Comparison of ENCODE assay signal across 1 cellular context in the genomic region with DNA sequence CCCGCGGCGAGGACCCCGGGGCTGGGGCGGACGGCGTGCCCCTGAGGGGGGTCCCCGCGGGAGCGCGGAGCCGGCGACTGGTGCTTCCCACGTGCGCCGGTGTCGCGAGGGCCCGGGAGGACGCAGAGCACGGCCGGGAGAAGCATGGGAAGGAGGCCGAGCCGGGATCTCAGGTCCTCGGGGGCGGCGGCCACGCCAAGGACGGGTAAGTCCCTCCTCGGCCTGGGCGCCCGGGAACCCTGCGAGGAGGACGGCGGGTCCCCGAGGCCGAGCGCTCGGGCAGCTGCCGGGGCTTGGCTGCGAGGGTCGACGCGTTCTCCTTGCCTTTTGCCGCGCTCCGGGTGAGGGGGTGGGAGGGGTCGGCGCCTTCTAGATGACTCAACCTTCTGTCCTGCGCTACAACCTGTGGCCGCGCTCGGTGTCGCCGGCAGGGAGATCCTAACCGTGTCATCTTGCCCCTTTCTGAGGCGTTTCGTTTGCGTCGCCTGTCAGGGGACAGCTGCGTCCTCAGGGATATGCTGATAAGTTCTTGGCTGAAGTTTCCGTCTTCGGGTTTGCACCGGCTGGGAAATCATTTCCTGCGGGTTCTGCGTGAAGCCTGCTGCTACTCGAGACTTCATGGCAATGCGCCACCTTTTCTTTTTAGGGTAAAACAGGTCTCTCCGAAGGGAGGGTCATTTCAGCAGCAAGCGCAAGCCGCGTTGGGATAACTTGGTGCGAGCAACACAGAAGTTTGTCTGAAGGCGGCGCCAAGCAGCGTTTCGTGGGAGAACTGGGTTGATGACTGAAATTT.
TF ChIP-seq lines count a peak whose summit lies in the region.

No MANE protein-coding gene starts in this region.

TF ChIP-seq in HepG2, 621 proteins besides CTCF, POLR2A, EP300 and RAD21 (continued from another document and continues in another):
- TF ChIP-seq PRDM10 (CRISPR knock-in tag; IDR thresholded peaks at IDR 0.05; ENCODE audit: low read depth) = no peak
- no peak for TF ChIP-seq POGZ (CRISPR knock-in tag; IDR thresholded peaks at IDR 0.05)
- TF ChIP-seq, protein P1, sequence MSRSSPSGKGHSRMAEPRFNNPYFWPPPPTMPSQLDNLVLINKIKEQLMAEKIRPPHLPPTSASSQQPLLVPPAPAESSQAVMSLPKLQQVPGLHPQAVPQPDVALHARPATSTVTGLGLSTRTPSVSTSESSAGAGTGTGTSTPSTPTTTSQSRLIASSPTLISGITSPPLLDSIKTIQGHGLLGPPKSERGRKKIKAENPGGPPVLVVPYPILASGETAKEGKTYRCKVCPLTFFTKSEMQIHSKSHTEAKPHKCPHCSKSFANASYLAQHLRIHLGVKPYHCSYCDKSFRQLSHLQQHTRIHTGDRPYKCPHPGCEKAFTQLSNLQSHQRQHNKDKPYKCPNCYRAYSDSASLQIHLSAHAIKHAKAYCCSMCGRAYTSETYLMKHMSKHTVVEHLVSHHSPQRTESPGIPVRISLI (CRISPR knock-in tag; IDR thresholded peaks at IDR 0.05; ENCODE audit: borderline replicate concordance) = no peak
- TF ChIP-seq PRPF4 (IDR thresholded peaks at IDR 0.05; ENCODE audit: low read depth, low read length, poor library complexity, severe bottlenecking) = no peak
- TF ChIP-seq ONECUT2 (CRISPR knock-in tag; IDR thresholded peaks at IDR 0.05) = no peak
- no peak for TF ChIP-seq FOXM1 (CRISPR knock-in tag; IDR thresholded peaks at IDR 0.05)
- TF ChIP-seq KDM3A (CRISPR knock-in tag; IDR thresholded peaks at IDR 0.05; ENCODE audit: low read depth) = no peak
- no peak for TF ChIP-seq SOX6 (IDR thresholded peaks at IDR 0.05)
- TF ChIP-seq SOX6 (CRISPR knock-in tag; IDR thresholded peaks at IDR 0.05) = no peak
- TF ChIP-seq ZNF7 (CRISPR knock-in tag; IDR thresholded peaks at IDR 0.05) = no peak
- TF ChIP-seq ZNF775 (CRISPR knock-in tag; IDR thresholded peaks at IDR 0.05; ENCODE audit: borderline replicate concordance) = no peak
- TF ChIP-seq, protein P2, sequence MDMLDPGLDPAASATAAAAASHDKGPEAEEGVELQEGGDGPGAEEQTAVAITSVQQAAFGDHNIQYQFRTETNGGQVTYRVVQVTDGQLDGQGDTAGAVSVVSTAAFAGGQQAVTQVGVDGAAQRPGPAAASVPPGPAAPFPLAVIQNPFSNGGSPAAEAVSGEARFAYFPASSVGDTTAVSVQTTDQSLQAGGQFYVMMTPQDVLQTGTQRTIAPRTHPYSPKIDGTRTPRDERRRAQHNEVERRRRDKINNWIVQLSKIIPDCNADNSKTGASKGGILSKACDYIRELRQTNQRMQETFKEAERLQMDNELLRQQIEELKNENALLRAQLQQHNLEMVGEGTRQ (IDR thresholded peaks at IDR 0.05; ENCODE audit: low read depth, low read length) = no peak
- TF ChIP-seq, protein P2 (CRISPR knock-in tag; IDR thresholded peaks at IDR 0.05; ENCODE audit: borderline replicate concordance) = no peak
- TF ChIP-seq THAP8 (CRISPR knock-in tag; IDR thresholded peaks at IDR 0.05; ENCODE audit: borderline replicate concordance) = no peak
- TF ChIP-seq CENPX (CRISPR knock-in tag; IDR thresholded peaks at IDR 0.05) = no peak
- TF ChIP-seq, protein P3, sequence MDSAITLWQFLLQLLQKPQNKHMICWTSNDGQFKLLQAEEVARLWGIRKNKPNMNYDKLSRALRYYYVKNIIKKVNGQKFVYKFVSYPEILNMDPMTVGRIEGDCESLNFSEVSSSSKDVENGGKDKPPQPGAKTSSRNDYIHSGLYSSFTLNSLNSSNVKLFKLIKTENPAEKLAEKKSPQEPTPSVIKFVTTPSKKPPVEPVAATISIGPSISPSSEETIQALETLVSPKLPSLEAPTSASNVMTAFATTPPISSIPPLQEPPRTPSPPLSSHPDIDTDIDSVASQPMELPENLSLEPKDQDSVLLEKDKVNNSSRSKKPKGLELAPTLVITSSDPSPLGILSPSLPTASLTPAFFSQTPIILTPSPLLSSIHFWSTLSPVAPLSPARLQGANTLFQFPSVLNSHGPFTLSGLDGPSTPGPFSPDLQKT (CRISPR knock-in tag; IDR thresholded peaks at IDR 0.05; ENCODE audit: borderline replicate concordance) = no peak
- no peak for TF ChIP-seq NRL (CRISPR knock-in tag; IDR thresholded peaks at IDR 0.05; ENCODE audit: borderline replicate concordance)
- TF ChIP-seq, protein P4, sequence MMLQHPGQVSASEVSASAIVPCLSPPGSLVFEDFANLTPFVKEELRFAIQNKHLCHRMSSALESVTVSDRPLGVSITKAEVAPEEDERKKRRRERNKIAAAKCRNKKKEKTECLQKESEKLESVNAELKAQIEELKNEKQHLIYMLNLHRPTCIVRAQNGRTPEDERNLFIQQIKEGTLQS (CRISPR knock-in tag; IDR thresholded peaks at IDR 0.05) = no peak
- TF ChIP-seq, protein P5, sequence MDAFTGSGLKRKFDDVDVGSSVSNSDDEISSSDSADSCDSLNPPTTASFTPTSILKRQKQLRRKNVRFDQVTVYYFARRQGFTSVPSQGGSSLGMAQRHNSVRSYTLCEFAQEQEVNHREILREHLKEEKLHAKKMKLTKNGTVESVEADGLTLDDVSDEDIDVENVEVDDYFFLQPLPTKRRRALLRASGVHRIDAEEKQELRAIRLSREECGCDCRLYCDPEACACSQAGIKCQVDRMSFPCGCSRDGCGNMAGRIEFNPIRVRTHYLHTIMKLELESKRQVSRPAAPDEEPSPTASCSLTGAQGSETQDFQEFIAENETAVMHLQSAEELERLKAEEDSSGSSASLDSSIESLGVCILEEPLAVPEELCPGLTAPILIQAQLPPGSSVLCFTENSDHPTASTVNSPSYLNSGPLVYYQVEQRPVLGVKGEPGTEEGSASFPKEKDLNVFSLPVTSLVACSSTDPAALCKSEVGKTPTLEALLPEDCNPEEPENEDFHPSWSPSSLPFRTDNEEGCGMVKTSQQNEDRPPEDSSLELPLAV (CRISPR knock-in tag; conservative IDR thresholded peaks at IDR 0.05; ENCODE audit: low read depth) = no peak
- TF ChIP-seq FLYWCH1 (CRISPR knock-in tag; IDR thresholded peaks at IDR 0.05) = no peak
- TF ChIP-seq SATB2 (CRISPR knock-in tag; IDR thresholded peaks at IDR 0.05) = no peak
- no peak for TF ChIP-seq THYN1 (CRISPR knock-in tag; IDR thresholded peaks at IDR 0.05; ENCODE audit: borderline replicate concordance, low read depth)
- TF ChIP-seq MBD4 (IDR thresholded peaks at IDR 0.05; ENCODE audit: borderline replicate concordance, low read length) = no peak
- no peak for TF ChIP-seq FOXA3 (CRISPR knock-in tag; IDR thresholded peaks at IDR 0.05)
- TF ChIP-seq NCOA5 (CRISPR knock-in tag; IDR thresholded peaks at IDR 0.05) = no peak
- no peak for TF ChIP-seq ZNF597 (CRISPR knock-in tag; IDR thresholded peaks at IDR 0.05)
- no peak for TF ChIP-seq TRIM24 (CRISPR knock-in tag; IDR thresholded peaks at IDR 0.05)
- no peak for TF ChIP-seq ZNF557 (CRISPR knock-in tag; IDR thresholded peaks at IDR 0.05)
- TF ChIP-seq JUN (CRISPR knock-in tag; IDR thresholded peaks at IDR 0.05) = no peak
- no peak; the same call in 1 of the 2 replicates for TF ChIP-seq ZNF547 (CRISPR knock-in tag; IDR thresholded peaks at IDR 0.05)
- no peak for TF ChIP-seq ZNF138 (CRISPR knock-in tag; IDR thresholded peaks at IDR 0.05; ENCODE audit: low read depth)
- TF ChIP-seq SALL2 (CRISPR knock-in tag; IDR thresholded peaks at IDR 0.05) = no peak
- 0 out of 2 replicates have a peak, but pooled peaks have one; percentile 14 for TF ChIP-seq ZNF891 (CRISPR knock-in tag; IDR thresholded peaks at IDR 0.05)
- TF ChIP-seq, protein P6, sequence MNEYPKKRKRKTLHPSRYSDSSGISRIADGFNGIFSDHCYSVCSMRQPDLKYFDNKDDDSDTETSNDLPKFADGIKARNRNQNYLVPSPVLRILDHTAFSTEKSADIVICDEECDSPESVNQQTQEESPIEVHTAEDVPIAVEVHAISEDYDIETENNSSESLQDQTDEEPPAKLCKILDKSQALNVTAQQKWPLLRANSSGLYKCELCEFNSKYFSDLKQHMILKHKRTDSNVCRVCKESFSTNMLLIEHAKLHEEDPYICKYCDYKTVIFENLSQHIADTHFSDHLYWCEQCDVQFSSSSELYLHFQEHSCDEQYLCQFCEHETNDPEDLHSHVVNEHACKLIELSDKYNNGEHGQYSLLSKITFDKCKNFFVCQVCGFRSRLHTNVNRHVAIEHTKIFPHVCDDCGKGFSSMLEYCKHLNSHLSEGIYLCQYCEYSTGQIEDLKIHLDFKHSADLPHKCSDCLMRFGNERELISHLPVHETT (CRISPR knock-in tag; conservative IDR thresholded peaks at IDR 0.05) = no peak; the same call in 1 of the 2 replicates
- TF ChIP-seq ESRRA (CRISPR knock-in tag; IDR thresholded peaks at IDR 0.05; ENCODE audit: low read depth) = no peak
- TF ChIP-seq SIX1 (CRISPR knock-in tag; IDR thresholded peaks at IDR 0.05; ENCODE audit: borderline replicate concordance) = peak; percentile 31; the same call in 1 of the 2 replicates
- TF ChIP-seq ZNF263 (CRISPR knock-in tag; IDR thresholded peaks at IDR 0.05) = no peak
- no peak for TF ChIP-seq ZNF530 (CRISPR knock-in tag; IDR thresholded peaks at IDR 0.05; ENCODE audit: low read depth)
- TF ChIP-seq RARG (CRISPR knock-in tag; IDR thresholded peaks at IDR 0.05; ENCODE audit: low read depth) = no peak
- TF ChIP-seq KDM2A (CRISPR knock-in tag; IDR thresholded peaks at IDR 0.05; ENCODE audit: borderline replicate concordance, low read depth) = 0 out of 2 replicates have a peak, but pooled peaks have one; percentile 51
- TF ChIP-seq RBFOX2 (IDR thresholded peaks at IDR 0.05; ENCODE audit: low read depth, low read length) = peak; percentile 91
- no peak for TF ChIP-seq PLRG1 (conservative IDR thresholded peaks at IDR 0.05)
- TF ChIP-seq, protein P7, sequence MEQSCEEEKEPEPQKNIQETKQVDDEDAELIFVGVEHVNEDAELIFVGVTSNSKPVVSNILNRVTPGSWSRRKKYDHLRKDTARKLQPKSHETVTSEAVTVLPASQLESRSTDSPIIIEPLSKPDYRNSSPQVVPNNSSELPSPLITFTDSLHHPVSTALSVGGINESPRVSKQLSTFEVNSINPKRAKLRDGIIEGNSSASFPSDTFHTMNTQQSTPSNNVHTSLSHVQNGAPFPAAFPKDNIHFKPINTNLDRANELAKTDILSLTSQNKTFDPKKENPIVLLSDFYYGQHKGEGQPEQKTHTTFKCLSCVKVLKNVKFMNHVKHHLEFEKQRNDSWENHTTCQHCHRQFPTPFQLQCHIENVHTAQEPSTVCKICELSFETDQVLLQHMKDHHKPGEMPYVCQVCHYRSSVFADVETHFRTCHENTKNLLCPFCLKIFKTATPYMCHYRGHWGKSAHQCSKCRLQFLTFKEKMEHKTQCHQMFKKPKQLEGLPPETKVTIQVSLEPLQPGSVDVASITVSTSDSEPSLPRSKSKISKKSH (CRISPR knock-in tag; IDR thresholded peaks at IDR 0.05; ENCODE audit: borderline replicate concordance) = no peak
- peak; percentile 19; the same call in 1 of the 2 replicates for TF ChIP-seq ERF (CRISPR knock-in tag; IDR thresholded peaks at IDR 0.05)
- no peak for TF ChIP-seq SYNCRIP (IDR thresholded peaks at IDR 0.05; ENCODE audit: insufficient read depth, low read depth, low read length)
- no peak for TF ChIP-seq FOSL1 (CRISPR knock-in tag; IDR thresholded peaks at IDR 0.05; ENCODE audit: borderline replicate concordance)
- no peak for TF ChIP-seq ZC3H4 (CRISPR knock-in tag; IDR thresholded peaks at IDR 0.05; ENCODE audit: borderline replicate concordance)
- no peak for TF ChIP-seq NAIF1 (CRISPR knock-in tag; IDR thresholded peaks at IDR 0.05; ENCODE audit: borderline replicate concordance)
